29 cellular contexts compared by ENCODE assay signal in the genomic region with DNA sequence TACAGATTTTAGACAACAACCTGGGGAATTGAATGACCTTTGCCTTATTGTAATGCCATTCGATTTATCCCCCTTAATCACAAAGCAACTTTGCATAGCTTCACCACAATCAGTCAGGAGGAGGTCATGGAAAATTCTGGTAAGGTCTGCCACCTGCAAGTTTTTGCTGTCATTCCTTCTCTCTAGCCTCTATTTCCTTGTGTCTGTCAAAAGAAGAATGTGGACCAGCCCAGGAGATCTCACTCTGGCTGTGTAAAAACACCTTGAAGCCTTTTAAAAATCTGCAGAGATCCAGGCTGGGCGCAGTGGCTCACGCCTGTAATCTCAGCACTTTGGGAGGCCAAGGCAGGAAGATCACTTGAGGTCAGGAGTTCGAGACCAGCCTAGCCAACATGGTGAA.
"Had no signal": no experiment of that assay in that cellular context is flagged by ENCODE, and none has a peak within 500 bp of the region (broad histone marks: within the 10 kb centered on the region; RNA-seq: fewer than 3 reads in every experiment).

No MANE protein-coding gene starts in this region.

- DNase-seq: activated CD4-positive, alpha-beta T cell treated with anti-CD3 and anti-CD28 coated beads for 36 hours; activated CD4-positive, alpha-beta T cell treated with anti-CD3 and anti-CD28 coated beads, Interleukin-2, amount 10 ng/mL, durations not matched to agents 7 days and 5 days; activated CD4-positive, alpha-beta T cell treated with anti-CD3 and anti-CD28 coated beads, Interleukin-2, amount 50 U/mL, for 48 hours; activated CD8-positive, alpha-beta T cell treated with anti-CD3 and anti-CD28 coated beads, Interleukin-2, amount 10 ng/mL, durations not matched to agents 7 days and 5 days; activated gamma-delta T cell; activated naive CD4-positive, alpha-beta T cell treated with anti-CD3 and anti-CD28 coated beads for 36 hours; activated T-cell treated with anti-CD3 and anti-CD28 coated beads, Interleukin-2, amount 50 U/mL, for 24 hours; amniotic stem cell; aorta; brain microvascular endothelial cell; central memory CD4-positive, alpha-beta T cell; NCI-H1048; NCI-H1105 treated with DMSO at 0.1 percent for 48 hours; NCI-H1436 treated with DMSO at 0.1 percent for 48 hours; NCI-H1694 treated with DMSO at 0.1 percent for 48 hours; NCI-H2029; NCI-H345; NCI-H524 treated with DMSO at 0.1 percent for 48 hours; PC-3; Peyer's patch; RPMI8226; SHP77 treated with DMSO at 0.1 percent for 48 hours; SK-N-SH had no signal

- H3K36me3 ChIP-seq: brain microvascular endothelial cell, Peyer's patch, SJSA1 had no signal

- H3K27me3 Mint-ChIP-seq: activated T-cell treated with anti-CD3 and anti-CD28 coated beads, Interleukin-2, amount 50 U/mL, for 24 hours had no signal

- H3K9me3 Mint-ChIP-seq: activated CD4-positive, alpha-beta T cell treated with anti-CD3 and anti-CD28 coated beads, Interleukin-2, amount 10 ng/mL, durations not matched to agents 7 days and 5 days; activated naive CD4-positive, alpha-beta T cell treated with anti-CD3 and anti-CD28 coated beads for 36 hours; activated naive CD4-positive, alpha-beta T cell treated with anti-CD3 and anti-CD28 coated beads, Interleukin-2, amount 50 U/mL, for 72 hours; activated T-cell treated with anti-CD3 and anti-CD28 coated beads, Interleukin-2, amount 50 U/mL, for 24 hours; activated T-helper 2 cell treated with anti-CD3 and anti-CD28 coated beads, Interferon-gamma antibody, Interleukin-2, Interleukin-4, amounts not matched to agents 10 μg/mL and 5 μg/mL and 100 μg/mL, durations not matched to agents 14 hours and 24 hours and 36 hours; T-helper 1 cell treated with Interleukin-12 subunit alpha and Interleukin-12 subunit beta and Interleukin-4 antibody, amounts not matched to agents 30 μg/mL and 1 μg/mL, for 36 hours; T-helper 2 cell treated with Interferon-gamma antibody and Interleukin-4, amounts not matched to agents 5 μg/mL and 100 μg/mL, for 36 hours had no signal

- H3K4me3 Mint-ChIP-seq: activated CD4-positive, alpha-beta T cell treated with anti-CD3 and anti-CD28 coated beads for 36 hours; activated CD4-positive, alpha-beta T cell treated with anti-CD3 and anti-CD28 coated beads, Interleukin-2, amount 10 ng/mL, durations not matched to agents 7 days and 5 days; activated CD8-positive, alpha-beta T cell treated with anti-CD3 and anti-CD28 coated beads, Interleukin-2, amount 10 ng/mL, durations not matched to agents 7 days and 5 days; activated naive CD4-positive, alpha-beta T cell treated with anti-CD3 and anti-CD28 coated beads for 36 hours; activated T-cell treated with anti-CD3 and anti-CD28 coated beads, Interleukin-2, amount 50 U/mL, for 24 hours; T-helper 1 cell treated with Interleukin-12 subunit alpha and Interleukin-12 subunit beta and Interleukin-4 antibody, amounts not matched to agents 30 μg/mL and 1 μg/mL, for 36 hours; T-helper 2 cell treated with Interferon-gamma antibody and Interleukin-4, amounts not matched to agents 5 μg/mL and 100 μg/mL, for 36 hours had no signal

- H3K4me3 ChIP-seq: Peyer's patch, SJSA1 had no signal

- H3K4me1 ChIP-seq: SJSA1 had no signal

- H3K9ac ChIP-seq: SK-N-SH had no signal

- ATAC-seq: activated CD4-positive, alpha-beta T cell treated with anti-CD3 and anti-CD28 coated beads for 36 hours; activated CD4-positive, CD25-positive, alpha-beta regulatory T cell treated with anti-CD3 and anti-CD28 coated beads, Interleukin-2, amount 50 U/mL, for 24 hours; activated CD8-positive, alpha-beta T cell treated with anti-CD3 and anti-CD28 coated beads, Interleukin-2, amount 10 ng/mL, durations not matched to agents 7 days and 5 days; activated naive CD4-positive, alpha-beta T cell treated with anti-CD3 and anti-CD28 coated beads, Interleukin-2, amount 50 U/mL, for 72 hours; PC-3 had no signal

- H3K27me3 ChIP-seq: brain microvascular endothelial cell, Peyer's patch, SJSA1 had no signal

- H3K27ac Mint-ChIP-seq: activated CD4-positive, alpha-beta T cell treated with anti-CD3 and anti-CD28 coated beads, Interleukin-2, amount 10 ng/mL, durations not matched to agents 7 days and 5 days; activated CD8-positive, alpha-beta T cell treated with anti-CD3 and anti-CD28 coated beads, Interleukin-2, amount 10 ng/mL, durations not matched to agents 7 days and 5 days; activated naive CD4-positive, alpha-beta T cell treated with anti-CD3 and anti-CD28 coated beads for 36 hours; activated T-cell treated with anti-CD3 and anti-CD28 coated beads, Interleukin-2, amount 50 U/mL, for 24 hours; activated T-helper 2 cell treated with anti-CD3 and anti-CD28 coated beads, Interferon-gamma antibody, Interleukin-2, Interleukin-4, amounts not matched to agents 10 μg/mL and 5 μg/mL and 100 μg/mL, durations not matched to agents 14 hours and 24 hours and 36 hours; T-helper 1 cell treated with Interleukin-12 subunit alpha and Interleukin-12 subunit beta and Interleukin-4 antibody, amounts not matched to agents 30 μg/mL and 1 μg/mL, for 36 hours; T-helper 2 cell treated with Interferon-gamma antibody and Interleukin-4, amounts not matched to agents 5 μg/mL and 100 μg/mL, for 36 hours had no signal

- H3K27ac ChIP-seq: brain microvascular endothelial cell, Peyer's patch, SJSA1 had no signal

- H3K4me2 ChIP-seq: SK-N-SH had no signal
